In genomic region chr13:25380741-25381324, GRCh38 we compare ENCODE assay signal across 28 cellular contexts. TPM values are rescaled to one million over a fixed set of nuclear protein-coding genes. Genes with fewer than 3 reads are reported as not detected.
"Had no signal": no experiment of that assay in that cellular context is flagged by ENCODE, and none has a peak within 500 bp of the region (broad histone marks: within the 10 kb centered on the region; RNA-seq: fewer than 3 reads in every experiment).

No MANE protein-coding gene starts in this region.

- H3K79me2 ChIP-seq: parathyroid adenoma had no signal

- H3K4me2 ChIP-seq: neural progenitor cell had no signal

- H3K27ac ChIP-seq: neural progenitor cell, ovary, parathyroid adenoma, psoas muscle, right lobe of liver, sigmoid colon, stomach, thoracic aorta, thyroid gland, tibial nerve, upper lobe of right lung, uterus had no signal

- H3K9me3 ChIP-seq: ovary, psoas muscle, right lobe of liver, sigmoid colon, stomach, thoracic aorta, thyroid gland, tibial nerve, upper lobe of right lung, uterus had no signal

- FAIRE-seq: small intestine had no signal

- ATAC-seq: naive thymus-derived CD8-positive, alpha-beta T cell; natural killer cell treated with Interleukin-12 subunit alpha and Interleukin-12 subunit beta and Interleukin-15 and Interleukin-18, amount 100 ng/mL, for 72 hours; psoas muscle; right cardiac atrium; right lobe of liver; stimulated activated effector memory CD8-positive, alpha-beta T cell treated with anti-CD3 and anti-CD28 coated beads, Interleukin-12 subunit alpha, Interleukin-12 subunit beta, amount 100 ng/mL, for 72 hours; stimulated activated naive B cell treated with anti-CD40 and anti-IgM and Interleukin-4, amounts not matched to agents 10 μg/mL and 1 μg/mL and 100 μg/mL, for 72 hours; upper lobe of right lung had no signal

- H3K36me3 Mint-ChIP-seq: naive thymus-derived CD8-positive, alpha-beta T cell; natural killer cell treated with Interleukin-12 subunit alpha and Interleukin-12 subunit beta and Interleukin-15 and Interleukin-18, amount 100 ng/mL, for 72 hours; neural progenitor cell; stimulated activated effector memory CD8-positive, alpha-beta T cell treated with anti-CD3 and anti-CD28 coated beads, Interleukin-12 subunit alpha, Interleukin-12 subunit beta, amount 100 ng/mL, for 72 hours; stimulated activated naive B cell treated with anti-CD40 and anti-IgM and Interleukin-4, amounts not matched to agents 10 μg/mL and 1 μg/mL and 100 μg/mL, for 72 hours had no signal

- H3K4me3 Mint-ChIP-seq: naive thymus-derived CD8-positive, alpha-beta T cell; natural killer cell treated with Interleukin-12 subunit alpha and Interleukin-12 subunit beta and Interleukin-15 and Interleukin-18, amount 100 ng/mL, for 72 hours; neural progenitor cell; stimulated activated effector memory CD8-positive, alpha-beta T cell treated with anti-CD3 and anti-CD28 coated beads, Interleukin-12 subunit alpha, Interleukin-12 subunit beta, amount 100 ng/mL, for 72 hours; stimulated activated naive B cell treated with anti-CD40 and anti-IgM and Interleukin-4, amounts not matched to agents 10 μg/mL and 1 μg/mL and 100 μg/mL, for 72 hours; stimulated activated naive CD8-positive, alpha-beta T cell treated with anti-CD3 and anti-CD28 coated beads, Interleukin-15, Interleukin-2, amounts not matched to agents 100 ng/mL and 50 ng/mL, for 24 hours had no signal

- H3K36me3 ChIP-seq: neural progenitor cell, ovary, right lobe of liver, sigmoid colon, stomach, thoracic aorta, thyroid gland, tibial nerve, upper lobe of right lung, uterus had no signal

- H3K4me1 Mint-ChIP-seq: stimulated activated naive B cell treated with anti-CD40 and anti-IgM and Interleukin-4, amounts not matched to agents 10 μg/mL and 1 μg/mL and 100 μg/mL, for 72 hours had no signal

- DNase-seq: naive thymus-derived CD8-positive, alpha-beta T cell; occipital lobe; ovary; posterior cingulate gyrus; psoas muscle; right cardiac atrium; right lobe of liver; sigmoid colon; small intestine; stimulated activated CD4-positive, alpha-beta T cell treated with anti-CD3 and anti-CD28 coated beads, Interleukin-15, amount 100 ng/mL, for 24 hours; stimulated activated CD4-positive, alpha-beta T cell treated with anti-CD3 and anti-CD28 coated beads, Interleukin-2, amount 100 ng/mL, for 24 hours; stimulated activated CD4-positive, alpha-beta T cell treated with anti-CD3 and anti-CD28 coated beads, Interleukin-2, amount 100 ng/mL, for 48 hours; stimulated activated CD4-positive, alpha-beta T cell treated with anti-CD3 and anti-CD28 coated beads, Interleukin-4, amount 100 ng/mL, for 24 hours; stimulated activated naive B cell treated with anti-CD40 and anti-IgM and Interleukin-4, amounts not matched to agents 10 μg/mL and 1 μg/mL and 100 μg/mL, for 72 hours; stimulated activated naive CD4-positive, alpha-beta T cell treated with Interleukin-2 at 50 U/mL for 16 hours; stomach; thyroid gland; trophoblast cell; upper lobe of right lung; uterus had no signal

- H3K9me3 Mint-ChIP-seq: naive thymus-derived CD8-positive, alpha-beta T cell; natural killer cell treated with Interleukin-12 subunit alpha and Interleukin-12 subunit beta and Interleukin-15 and Interleukin-18, amount 100 ng/mL, for 72 hours; stimulated activated effector memory CD8-positive, alpha-beta T cell treated with anti-CD3 and anti-CD28 coated beads, Interleukin-12 subunit alpha, Interleukin-12 subunit beta, amount 100 ng/mL, for 72 hours; stimulated activated naive B cell treated with anti-CD40 and anti-IgM and Interleukin-4, amounts not matched to agents 10 μg/mL and 1 μg/mL and 100 μg/mL, for 72 hours; stimulated activated naive CD8-positive, alpha-beta T cell treated with anti-CD3 and anti-CD28 coated beads, Interleukin-15, Interleukin-2, amounts not matched to agents 100 ng/mL and 50 ng/mL, for 24 hours had no signal

- H3K27ac Mint-ChIP-seq: naive thymus-derived CD8-positive, alpha-beta T cell; natural killer cell treated with Interleukin-12 subunit alpha and Interleukin-12 subunit beta and Interleukin-15 and Interleukin-18, amount 100 ng/mL, for 72 hours; neural progenitor cell; progenitor cell of endocrine pancreas; stimulated activated effector memory CD8-positive, alpha-beta T cell treated with anti-CD3 and anti-CD28 coated beads, Interleukin-12 subunit alpha, Interleukin-12 subunit beta, amount 100 ng/mL, for 72 hours; stimulated activated naive B cell treated with anti-CD40 and anti-IgM and Interleukin-4, amounts not matched to agents 10 μg/mL and 1 μg/mL and 100 μg/mL, for 72 hours; stimulated activated naive CD8-positive, alpha-beta T cell treated with anti-CD3 and anti-CD28 coated beads, Interleukin-15, Interleukin-2, amounts not matched to agents 100 ng/mL and 50 ng/mL, for 24 hours had no signal

- H2AFZ ChIP-seq: neural progenitor cell, parathyroid adenoma had no signal

- H3K4me1 ChIP-seq: neural progenitor cell, parathyroid adenoma, psoas muscle, right lobe of liver, sigmoid colon, stomach, thyroid gland, tibial nerve, upper lobe of right lung, uterus had no signal

- H3K4me3 ChIP-seq: neural progenitor cell, ovary, psoas muscle, right lobe of liver, sigmoid colon, stomach, thoracic aorta, thyroid gland, tibial nerve, upper lobe of right lung, uterus had no signal

- H3K27me3 ChIP-seq: neural progenitor cell, ovary, right lobe of liver had no signal

- H3K9ac ChIP-seq: neural progenitor cell, parathyroid adenoma had no signal

RNA-seq across cellular contexts. Expression of gene ATP8A2, which starts 9.1 kb away (rescaled TPM):
- total RNA-seq: right lobe of liver had no signal
